Comparison of ENCODE assay signal across 13 cellular contexts in genomic region chr4:1578301-1578781, GRCh38.
DNase-seq lines count a peak whose midpoint lies in the region; ATAC-seq, FAIRE-seq and TF ChIP-seq lines count a peak whose summit lies in the region.
"Had no signal": no experiment of that assay in that cellular context is flagged by ENCODE, and none has a peak within 500 bp of the region (broad histone marks: within the 10 kb centered on the region; RNA-seq: fewer than 3 reads in every experiment).

No MANE protein-coding gene starts in this region.

- peak overlapping the region; percentile 60; the same call in 1 of the 3 replicates for H3K4me3 ChIP-seq in A549
- H3K4me3 ChIP-seq in Caco-2 (ENCODE audit: low read depth, low read length) = no peak overlapping the region
- H3K4me3 ChIP-seq in mesodermal cell (ENCODE audit: extremely low read depth, insufficient read depth, low read length, poor library complexity, severe bottlenecking) = peak overlapping the region; percentile 23
- H3K4me3 ChIP-seq in upper lobe of right lung = no peak overlapping the region

- H3K36me3 ChIP-seq in Caco-2 (ENCODE audit: control insufficient read depth, insufficient read depth, low read length) (no peaks in the 10 kb centered on the region), mesodermal cell (ENCODE audit: control insufficient read depth, insufficient read depth, low read length) (no peaks in the 10 kb centered on the region), upper lobe of right lung (no peaks in the 10 kb centered on the region)
- H3K36me3 ChIP-seq: tibial nerve had no signal

- H3K9me3 Mint-ChIP-seq in Caco-2 (ENCODE audit: unreplicated experiment) (no peaks in the 10 kb centered on the region), brain (peaks cover 0 to 9% (median 5%) of the 10 kb centered on the region in 5 experiments)

- POLR2A ChIA-PET in A549 (lab: Yijun Ruan, JAX) = no interaction called here
- POLR2A ChIA-PET in Caco-2 (lab: Charles Lee) = no interaction called here

- ATAC-seq in A549 (no peak), GM21447 (IDR thresholded peaks at IDR 0.05; ENCODE audit: unreplicated experiment) (no peak), GM18861 (IDR thresholded peaks at IDR 0.05; ENCODE audit: unreplicated experiment) (no peak), upper lobe of right lung (no peak)

- H3K9me3 ChIP-seq in A549 = no peaks in the 10 kb centered on the region
- H3K9me3 ChIP-seq in Caco-2 = no peaks in the 10 kb centered on the region
- H3K9me3 ChIP-seq in mesodermal cell (ENCODE audit: control insufficient read depth, low read length) = no peaks in the 10 kb centered on the region
- no peaks in the 10 kb centered on the region for H3K9me3 ChIP-seq in upper lobe of right lung
- H3K9me3 ChIP-seq: tibial nerve had no signal

- FAIRE-seq in A549 (lab: Jason Lieb, UNC) = no peak
- FAIRE-seq: bronchial epithelial cell had no signal

- H3K27ac ChIP-seq in A549 (peak overlapping the region in 1 of 2 experiments; percentile 99; a peak in 4 of 6 replicates), mesodermal cell (ENCODE audit: low read depth, low read length, severe bottlenecking) (no peak overlapping the region), upper lobe of right lung (no peak overlapping the region)

- H3K27me3 Mint-ChIP-seq in Caco-2 (ENCODE audit: insufficient read depth, unreplicated experiment) (peaks cover 2% of the 10 kb centered on the region), brain (peaks cover 61% of the 10 kb centered on the region)

- TF ChIP-seq CTCF in A549 (IDR thresholded peaks at IDR 0.05) (no peak), Caco-2 (IDR thresholded peaks at IDR 0.05; ENCODE audit: insufficient read depth in 1 of 2, low read depth in 1 of 2, low read length in 1 of 2, severe bottlenecking in 1 of 2, unreplicated experiment in 1 of 2) (no peak), brain (conservative IDR thresholded peaks at IDR 0.05) (no peak), upper lobe of right lung (IDR thresholded peaks at IDR 0.05) (no peak)

- H3K36me3 Mint-ChIP-seq in Caco-2 (ENCODE audit: insufficient read depth, unreplicated experiment) = no peaks in the 10 kb centered on the region
- no peaks in the 10 kb centered on the region for H3K36me3 Mint-ChIP-seq in brain

- no peak for TF ChIP-seq EP300 in A549 (IDR thresholded peaks at IDR 0.05)

- DNase-seq in A549 (ENCODE audit: low read depth in 1 of 2, low spot score in 1 of 2) (no peak), Caco-2 (no peak), medulla oblongata (ENCODE audit: extremely low spot score) (no peak), upper lobe of right lung (no peak)
- DNase-seq: DND-41; NCI-H187 treated with DMSO at 0.1 percent for 48 hours; stimulated activated CD4-positive, alpha-beta T cell treated with anti-CD3 and anti-CD28 coated beads, Interleukin-4, amount 100 ng/mL, for 24 hours had no signal

- no peaks in the 10 kb centered on the region for H3K4me1 Mint-ChIP-seq in Caco-2 (ENCODE audit: low read depth, unreplicated experiment)
- peaks cover 47% of the 10 kb centered on the region for H3K4me1 Mint-ChIP-seq in brain

- no peak for TF ChIP-seq POLR2A in A549 (IDR thresholded peaks at IDR 0.05; ENCODE audit: low read length)

- peaks cover 8% of the 10 kb centered on the region; the same call in 2 of the 3 replicates for H3K4me1 ChIP-seq in A549
- 0 out of 2 replicates have a peak, but pooled peaks cover 3% of the 10 kb centered on the region for H3K4me1 ChIP-seq in Caco-2
- H3K4me1 ChIP-seq in mesodermal cell (ENCODE audit: control insufficient read depth, insufficient read depth, low read length, poor library complexity, severe bottlenecking) = no peaks in the 10 kb centered on the region
- H3K4me1 ChIP-seq in upper lobe of right lung = no peaks in the 10 kb centered on the region

- CTCF ChIA-PET in A549 (lab: Yijun Ruan, JAX) (no interaction called here), Caco-2 (lab: Charles Lee) (interaction anchor here (0.5 kb wide), 1 partner anchor 103 kb away, joined by 6 read pairs; no protein-coding TSS in a partner anchor)

- H3K27ac Mint-ChIP-seq in Caco-2 (ENCODE audit: unreplicated experiment) = no peak overlapping the region
- peak overlapping the region in 2 of 5 experiments; percentile 49 to 81 for H3K27ac Mint-ChIP-seq in brain

- intact Hi-C loops in Caco-2 (cut with micrococcal nuclease; ENCODE audit: unreplicated experiment) = no loop called here
- intact Hi-C loops in upper lobe of right lung (cut with DNase I) = no loop called here

- WGBS in A549 (ENCODE audit: missing lambda C conversion rate) = 85% methylated on average over 13 of the region's 34 CpGs
- 4 to 18% methylated on average over 5 to 17 of the region's 34 CpGs for WGBS in mesodermal cell (ENCODE audit: insufficient coverage in 2 of 2), 2 experiments

- H3K4me2 ChIP-seq in A549 = peak overlapping the region; percentile 80

- BruUV-seq in Caco-2 (replicated peaks; lab: Mats Ljungman, UMichigan) = no TSS peak

- no peaks in the 10 kb centered on the region for H3K27me3 ChIP-seq in Caco-2 (replicated peaks; ENCODE audit: control insufficient read depth, insufficient read depth, low read length)
- H3K27me3 ChIP-seq in upper lobe of right lung = no peaks in the 10 kb centered on the region

- no peak for TF ChIP-seq RAD21 in A549 (conservative IDR thresholded peaks at IDR 0.05 in 1 of 2, IDR thresholded peaks at IDR 0.05 in 1 of 2)

- H3K4me3 Mint-ChIP-seq in Caco-2 (ENCODE audit: unreplicated experiment) = peak overlapping the region; percentile 54
- H3K4me3 Mint-ChIP-seq in brain = peak overlapping the region; percentile 64 to 77 (median 68)

TF ChIP-seq in A549, 52 proteins besides CTCF, POLR2A, EP300 and RAD21:
- no peak for TF ChIP-seq HOXA7 (CRISPR knock-in tag; IDR thresholded peaks at IDR 0.05)
- no peak for TF ChIP-seq GATA3 (IDR thresholded peaks at IDR 0.05; ENCODE audit: borderline replicate concordance)
- TF ChIP-seq, protein P1, sequence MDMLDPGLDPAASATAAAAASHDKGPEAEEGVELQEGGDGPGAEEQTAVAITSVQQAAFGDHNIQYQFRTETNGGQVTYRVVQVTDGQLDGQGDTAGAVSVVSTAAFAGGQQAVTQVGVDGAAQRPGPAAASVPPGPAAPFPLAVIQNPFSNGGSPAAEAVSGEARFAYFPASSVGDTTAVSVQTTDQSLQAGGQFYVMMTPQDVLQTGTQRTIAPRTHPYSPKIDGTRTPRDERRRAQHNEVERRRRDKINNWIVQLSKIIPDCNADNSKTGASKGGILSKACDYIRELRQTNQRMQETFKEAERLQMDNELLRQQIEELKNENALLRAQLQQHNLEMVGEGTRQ (IDR thresholded peaks at IDR 0.05) = no peak
- TF ChIP-seq PHF8 (IDR thresholded peaks at IDR 0.05; ENCODE audit: borderline replicate concordance, low read depth) = no peak
- TF ChIP-seq HOXB13 (CRISPR knock-in tag; IDR thresholded peaks at IDR 0.05; ENCODE audit: low read depth) = no peak
- no peak for TF ChIP-seq RNF2 (IDR thresholded peaks at IDR 0.05; ENCODE audit: borderline replicate concordance, low read depth)
- TF ChIP-seq MYC (IDR thresholded peaks at IDR 0.05; ENCODE audit: borderline replicate concordance, low read length) = no peak
- TF ChIP-seq SMC3 (IDR thresholded peaks at IDR 0.05) = no peak
- TF ChIP-seq BHLHE40 (IDR thresholded peaks at IDR 0.05; ENCODE audit: low read depth, low read length) = no peak
- TF ChIP-seq HES2 (IDR thresholded peaks at IDR 0.05) = no peak
- TF ChIP-seq FOSL2 (IDR thresholded peaks at IDR 0.05) = no peak
- TF ChIP-seq FOSL2 (CRISPR knock-in tag; IDR thresholded peaks at IDR 0.05) = no peak
- no peak for TF ChIP-seq ESRRA (IDR thresholded peaks at IDR 0.05; ENCODE audit: borderline replicate concordance, low read length)

Comparison
In these comparisons a context has a peak if more than half of its experiments do, and no peak if none do; other contexts are left out.
1. H3K4me3 ChIP-seq: peak in A549 (single experiment) and mesodermal cell (single experiment); none in Caco-2 (single experiment) and upper lobe of right lung (single experiment).